In genomic region chr6:28838289-28838633, GRCh38 we compare ENCODE assay signal across 8 cellular contexts.
DNase-seq lines count a peak whose midpoint lies in the region; ATAC-seq and TF ChIP-seq lines count a peak whose summit lies in the region.

No MANE protein-coding gene starts in this region.

- no CpG with 5 or more reads among the region's 11 CpGs for WGBS in neuronal stem cell (ENCODE audit: extremely low coverage in 2 of 2, insufficient read length in 2 of 2, insufficient replicate concordance in 1 of 2), 2 donors
- WGBS in testis, 2 donors: 0 to 1% methylated on average over 11 of the region's 11 CpGs

- TF ChIP-seq EP300 in Ishikawa (IDR thresholded peaks at IDR 0.05; ENCODE audit: borderline replicate concordance): peak; percentile 39; the same call in 1 of the 2 replicates

- TF ChIP-seq RAD21 in Ishikawa (IDR thresholded peaks at IDR 0.05; ENCODE audit: low read depth): no peak

- H3K14ac ChIP-seq in neuronal stem cell (ENCODE audit: low read length): no peak overlapping the region

- no peaks in the 10 kb centered on the region for H3K79me1 ChIP-seq in neuronal stem cell (ENCODE audit: low read depth, low read length)

- H2BK5ac ChIP-seq in neuronal stem cell (ENCODE audit: low read length): no peak overlapping the region

- no peak overlapping the region for H2BK12ac ChIP-seq in neuronal stem cell (ENCODE audit: low read length)

- TF ChIP-seq POLR2A in testis (IDR thresholded peaks at IDR 0.05): no peak

- peak; percentile 39 for DNase-seq in COLO668 (lab: John Stamatoyannopoulos, UW; ENCODE audit: unreplicated experiment)
- DNase-seq in RPMI8226: peak; percentile 77
- DNase-seq in activated T-helper 9 cell treated with anti-CD3 and anti-CD28 coated beads, Interleukin-2, amount 50 U/mL, for 16 hours (ENCODE audit: low read depth): peak; percentile 47
- DNase-seq in foreskin keratinocyte: peak in 1 of 2 donors; percentile 67
- peak; percentile 88 for DNase-seq in neuronal stem cell (ENCODE audit: low spot score)
- DNase-seq in testis: peak; percentile 71

- no peak overlapping the region for H2AK5ac ChIP-seq in neuronal stem cell (ENCODE audit: low read depth, low read length)

- H3K4me1 ChIP-seq in foreskin keratinocyte: no peaks in the 10 kb centered on the region
- H3K4me1 ChIP-seq in neuronal stem cell (ENCODE audit: control insufficient read depth in 2 of 2, insufficient read depth in 1 of 2, low read depth in 1 of 2, low read length in 2 of 2): no peaks in the 10 kb centered on the region
- no peaks in the 10 kb centered on the region for H3K4me1 ChIP-seq in testis

- no peak overlapping the region for H4K8ac ChIP-seq in neuronal stem cell (ENCODE audit: low read depth, low read length)

- no peak overlapping the region for H3K18ac ChIP-seq in neuronal stem cell (ENCODE audit: low read length)

- TF ChIP-seq CTCF in foreskin keratinocyte (conservative IDR thresholded peaks at IDR 0.05) (no peak), testis (IDR thresholded peaks at IDR 0.05) (no peak)

- no peak overlapping the region for H3K4ac ChIP-seq in neuronal stem cell (ENCODE audit: low read length)

- H3K9me3 ChIP-seq in neuronal stem cell (replicated peaks in 1 of 2; ENCODE audit: control insufficient read depth in 2 of 2, insufficient read depth in 1 of 2, low read depth in 1 of 2, low read length in 2 of 2) (no peaks in the 10 kb centered on the region), testis (no peaks in the 10 kb centered on the region)

- peak overlapping the region; percentile 69 for H3K4me2 ChIP-seq in neuronal stem cell (ENCODE audit: insufficient read depth, low read length, poor library complexity, severe bottlenecking)

- H3K4me3 ChIP-seq in neuronal stem cell (ENCODE audit: low read length in 2 of 2) (peak overlapping the region; percentile 63 to 86), testis (peak overlapping the region; percentile 51 to 77)

- H3K27ac ChIP-seq in foreskin keratinocyte (no peak overlapping the region), neuronal stem cell (replicated peaks; ENCODE audit: low read length) (peak overlapping the region; percentile 66), testis (peak overlapping the region; percentile 75 to 82)

- no peak overlapping the region for H3K23ac ChIP-seq in neuronal stem cell (ENCODE audit: low read depth, low read length, poor library complexity)

- H2AFZ ChIP-seq in neuronal stem cell (ENCODE audit: low read length): peak overlapping the region; percentile 93

- intact Hi-C loops in testis (cut with DNase I; ENCODE audit: low total_unique reads): no loop called here

- H3K27me3 ChIP-seq in foreskin keratinocyte: peaks cover 10% of the 10 kb centered on the region
- H3K27me3 ChIP-seq in neuronal stem cell (ENCODE audit: control insufficient read depth in 3 of 3, insufficient read depth in 3 of 3, low read depth in 1 of 3, low read length in 3 of 3): peaks cover 0 to 14% (median 2%) of the 10 kb centered on the region in 3 experiments
- no peaks in the 10 kb centered on the region for H3K27me3 ChIP-seq in testis

- ATAC-seq in GM21390 (IDR thresholded peaks at IDR 0.05; ENCODE audit: unreplicated experiment): peak; percentile 49
- ATAC-seq in foreskin keratinocyte: peak; percentile 67

- H4K91ac ChIP-seq in neuronal stem cell (ENCODE audit: low read depth, low read length, poor library complexity): no peak overlapping the region

- H2BK120ac ChIP-seq in neuronal stem cell (ENCODE audit: low read depth, low read length): no peak overlapping the region

- H3K36me3 ChIP-seq in neuronal stem cell (replicated peaks in 1 of 2; ENCODE audit: control insufficient read depth in 2 of 2, insufficient read depth in 2 of 2, low read length in 2 of 2): no peaks in the 10 kb centered on the region
- no peaks in the 10 kb centered on the region for H3K36me3 ChIP-seq in testis (ENCODE audit: low read depth, missing control alignments)

- H3K9ac ChIP-seq in neuronal stem cell (ENCODE audit: low read depth, low read length, poor library complexity): no peak overlapping the region

- H2BK15ac ChIP-seq in neuronal stem cell (ENCODE audit: low read length): no peak overlapping the region

TF ChIP-seq in Ishikawa, 13 proteins besides CTCF, POLR2A, EP300 and RAD21:
- no peak for TF ChIP-seq CREB1 (IDR thresholded peaks at IDR 0.05; ENCODE audit: low read depth)
- TF ChIP-seq YY1 (IDR thresholded peaks at IDR 0.05; ENCODE audit: low read depth): peak; percentile 38; the same call in 1 of the 2 replicates
- peak; percentile 48; the same call in 1 of the 2 replicates for TF ChIP-seq EGR1 (IDR thresholded peaks at IDR 0.05)
- TF ChIP-seq TAF1 (IDR thresholded peaks at IDR 0.05; ENCODE audit: low read depth): peak; percentile 32; the same call in 1 of the 2 replicates
- no peak for TF ChIP-seq REST (IDR thresholded peaks at IDR 0.05; ENCODE audit: low read depth)
- 0 out of 2 replicates have a peak, but pooled peaks have one; percentile 14 for TF ChIP-seq NFIC (IDR thresholded peaks at IDR 0.05)
- TF ChIP-seq TCF12 (IDR thresholded peaks at IDR 0.05; ENCODE audit: low read depth): 0 out of 2 replicates have a peak, but pooled peaks have one; percentile 27
- TF ChIP-seq CEBPB (IDR thresholded peaks at IDR 0.05): peak; percentile 57
- TF ChIP-seq TEAD4 (IDR thresholded peaks at IDR 0.05): peak; percentile 89
- TF ChIP-seq MAX (IDR thresholded peaks at IDR 0.05): no peak
- TF ChIP-seq FOXM1 (IDR thresholded peaks at IDR 0.05; ENCODE audit: borderline replicate concordance, low read depth): peak; percentile 48; the same call in 1 of the 2 replicates
- no peak for TF ChIP-seq ZBTB7A (IDR thresholded peaks at IDR 0.05; ENCODE audit: low read depth)
- no peak for TF ChIP-seq USF1 (IDR thresholded peaks at IDR 0.05)
